10 cellular contexts compared by ENCODE assay signal in genomic region chr1:212721388-212722247, GRCh38. TPM values are rescaled to one million over a fixed set of nuclear protein-coding genes. Genes with fewer than 3 reads are reported as not detected.
DNase-seq lines count a peak whose midpoint lies in the region; ATAC-seq and TF ChIP-seq lines count a peak whose summit lies in the region.
"Had no signal": no experiment of that assay in that cellular context is flagged by ENCODE, and none has a peak within 500 bp of the region (broad histone marks: within the 10 kb centered on the region; RNA-seq: fewer than 3 reads in every experiment).

No MANE protein-coding gene starts in this region.

- H3K4me2 ChIP-seq in HCT116 (ENCODE audit: low read length) (peak overlapping the region; percentile 2; the same call in 1 of the 2 replicates), hepatocyte (peak overlapping the region; percentile 22)

- no peak overlapping the region for H3K27ac ChIP-seq in HCT116 (ENCODE audit: low read depth, low read length)
- peak overlapping the region; percentile 49 for H3K27ac ChIP-seq in VCaP
- H3K27ac ChIP-seq in hepatocyte, result peak overlapping the region; percentile 38

- WGBS in hepatocyte (ENCODE audit: low lambda C conversion rate, missing lambda C conversion rate), result 73% methylated on average over 9 of the region's 9 CpGs

- H2AFZ ChIP-seq in HCT116 (ENCODE audit: low read depth, low read length, poor library complexity, severe bottlenecking) (no peak overlapping the region), hepatocyte (no peak overlapping the region)

- no peaks in the 10 kb centered on the region for H3K9me2 ChIP-seq in HCT116 (ENCODE audit: insufficient read depth)
- no peaks in the 10 kb centered on the region for H3K9me2 ChIP-seq in hepatocyte (replicated peaks; ENCODE audit: insufficient read depth)

- peaks cover 4 to 11% of the 10 kb centered on the region in 2 experiments for H3K4me1 ChIP-seq in HCT116 (ENCODE audit: control insufficient read depth in 1 of 2, insufficient read depth in 2 of 2, low read length in 2 of 2)
- no peaks in the 10 kb centered on the region for H3K4me1 ChIP-seq in hepatocyte (ENCODE audit: insufficient read depth)

- H3K4me3 ChIP-seq in AG10803 (ENCODE audit: low read length), result no peak overlapping the region; the same call in 1 of the 2 replicates
- H3K4me3 ChIP-seq in HCT116 (replicated peaks in 1 of 2; ENCODE audit: low read depth in 1 of 2, low read length in 2 of 2), result no peak overlapping the region
- H3K4me3 ChIP-seq in hepatocyte, result no peak overlapping the region
- H3K4me3 ChIP-seq in H7 (ENCODE audit: insufficient read depth, low read depth, low read length), result no peak overlapping the region

- DNase-seq in AG10803 (ENCODE audit: low read depth) (peak; percentile 83), HCT116 (ENCODE audit: low read depth, low spot score) (no peak), hepatocyte (ENCODE audit: low spot score) (peak; percentile 39), H7 (no peak), omental fat pad (ENCODE audit: low spot score) (no peak)
- DNase-seq in effector CD8-positive, alpha-beta T cell (lab: John Stamatoyannopoulos, UW), result no peak
- DNase-seq: NCI-H446, right cardiac atrium had no signal

- BruUV-seq in HCT116 (replicated peaks; lab: Mats Ljungman, UMichigan), result no TSS peak

- TF ChIP-seq POLR2A in HCT116 (IDR thresholded peaks at IDR 0.05; ENCODE audit: borderline replicate concordance, extremely low read depth, insufficient read depth, insufficient read length), result no peak

- CTCF ChIA-PET in HCT116 (lab: Charles Lee), result interaction anchor here (0.7 to 1.0 kb wide), 2 partner anchors 28 to 245 kb away, joined by 3 read pairs; no protein-coding TSS in a partner anchor

- H4K20me1 ChIP-seq in HCT116 (ENCODE audit: insufficient read depth) (no peaks in the 10 kb centered on the region), hepatocyte (ENCODE audit: insufficient read depth, poor library complexity, severe bottlenecking) (no peaks in the 10 kb centered on the region)

- no peaks in the 10 kb centered on the region for H3K27me3 ChIP-seq in HCT116 (ENCODE audit: insufficient read depth, low read length)
- H3K27me3 ChIP-seq in hepatocyte, result peaks cover 10% of the 10 kb centered on the region
- no peaks in the 10 kb centered on the region for H3K27me3 ChIP-seq in H7 (ENCODE audit: control insufficient read depth, insufficient read depth, low read length)

- TF ChIP-seq RAD21 in HCT116 (IDR thresholded peaks at IDR 0.05; ENCODE audit: low read depth), result no peak

- POLR2A ChIA-PET in HCT116 (lab: Charles Lee), result no interaction called here

- RAD21 ChIA-PET in HCT116 (lab: Charles Lee; ENCODE audit: low non-redundant PET in 1 of 2, low total read pairs in 2 of 2, uncharacterized antibody in 2 of 2, unreplicated experiment in 2 of 2), result no interaction called here

- no peak overlapping the region for H3K9ac ChIP-seq in HCT116 (ENCODE audit: low read length)

- TF ChIP-seq CTCF in AG10803 (conservative IDR thresholded peaks at IDR 0.05; ENCODE audit: low read length) (no peak), HCT116 (IDR thresholded peaks at IDR 0.05 in 2 of 3, conservative IDR thresholded peaks at IDR 0.05 in 1 of 3; ENCODE audit: borderline replicate concordance in 1 of 3, insufficient read depth in 1 of 3, low read depth in 2 of 3, low read length in 2 of 3) (no peak), VCaP (conservative IDR thresholded peaks at IDR 0.05) (no peak), hepatocyte (IDR thresholded peaks at IDR 0.05; ENCODE audit: poor library complexity) (no peak), omental fat pad (IDR thresholded peaks at IDR 0.05) (no peak)

- no peaks in the 10 kb centered on the region for H3K9me3 ChIP-seq in HCT116 (ENCODE audit: control insufficient read depth in 1 of 2, insufficient read depth in 1 of 2, low read depth in 1 of 2, low read length in 2 of 2)
- no peaks in the 10 kb centered on the region for H3K9me3 ChIP-seq in hepatocyte (ENCODE audit: low read depth)

- peak; percentile 79 for ATAC-seq in HCT116
- no peak for ATAC-seq in omental fat pad (ENCODE audit: low FRiP score)
- no peak for ATAC-seq in GM21737 (IDR thresholded peaks at IDR 0.05; ENCODE audit: unreplicated experiment)
- ATAC-seq: right cardiac atrium had no signal

- H3K36me3 ChIP-seq in HCT116 (ENCODE audit: control insufficient read depth in 1 of 2, insufficient read depth in 2 of 2, low read length in 2 of 2) (no peaks in the 10 kb centered on the region), hepatocyte (replicated peaks; ENCODE audit: insufficient read depth, low read depth) (no peaks in the 10 kb centered on the region), H7 (replicated peaks; ENCODE audit: control insufficient read depth, insufficient read depth, low read length) (no peaks in the 10 kb centered on the region)

- intact Hi-C loops in HCT116 (cut with micrococcal nuclease), result no loop called here

- H3K79me2 ChIP-seq in HCT116 (ENCODE audit: insufficient read depth, low read length) (no peaks in the 10 kb centered on the region), hepatocyte (no peaks in the 10 kb centered on the region)

TF ChIP-seq in HCT116, 20 proteins besides CTCF, POLR2A, EP300 and RAD21:
- TF ChIP-seq FOSL1 (IDR thresholded peaks at IDR 0.05; ENCODE audit: low read depth), result peak; percentile 29; the same call in 1 of the 2 replicates
- TF ChIP-seq JUND (IDR thresholded peaks at IDR 0.05), result 0 out of 2 replicates have a peak, but pooled peaks have one; percentile 29
- TF ChIP-seq SIN3A (IDR thresholded peaks at IDR 0.05; ENCODE audit: low read depth), result no peak

RNA-seq across cellular contexts. Expression of gene BATF3, which starts 22.0 kb away (rescaled TPM):
- total RNA-seq in HCT116 (2021; ENCODE audit: unreplicated experiment), result 4.8 TPM
- polyA plus RNA-seq in HCT116 (2012), result 3.1 and 4.0 TPM in 2 replicates
- total RNA-seq in hepatocyte, result 1.6 TPM in 1 of 2 replicates, not detected in the other
- polyA plus RNA-seq in hepatocyte, result 3.2 and 3.5 TPM in 2 replicates
- total RNA-seq in H7 (2014; rRNA removed; shearing (Covaris generic)), result 2.5 and 5.8 TPM in 2 replicates
- 10 to 100 TPM in 1 of 4 donors, 1 to 10 TPM in 3; 4.1 to 48.9 (median 4.8) TPM for total RNA-seq in omental fat pad

Comparison
In these comparisons a context has a peak if more than half of its experiments do, and no peak if none do; other contexts are left out.
1. DNase-seq: peak in AG10803 (single experiment) and hepatocyte (single experiment); none in HCT116 (single experiment), H7 (single experiment), omental fat pad (single experiment) and effector CD8-positive, alpha-beta T cell (single experiment).